ENCODE assay signal across 21 cellular contexts in genomic region chr7:7688310-7688709, GRCh38. TPM values are rescaled to one million over a fixed set of nuclear protein-coding genes. Genes with fewer than 3 reads are reported as not detected.
DNase-seq lines count a peak whose midpoint lies in the region; ATAC-seq and TF ChIP-seq lines count a peak whose summit lies in the region.
"Had no signal": no experiment of that assay in that cellular context is flagged by ENCODE, and none has a peak within 500 bp of the region (broad histone marks: within the 10 kb centered on the region; RNA-seq: fewer than 3 reads in every experiment).

No MANE protein-coding gene starts in this region.

- BruUV-seq in PC-9 (replicated peaks; lab: Mats Ljungman, UMichigan), result no TSS peak

- no peak overlapping the region for H4K91ac ChIP-seq in mesenchymal stem cell (ENCODE audit: low read length)

- H3K9ac ChIP-seq in mesenchymal stem cell (ENCODE audit: low read length) (peak overlapping the region; percentile 62), subcutaneous abdominal adipose tissue (ENCODE audit: low read length in 5 of 5) (peak overlapping the region in 3 of 5 donors; percentile 62 to 78 (median 62))

- H2BK12ac ChIP-seq in mesenchymal stem cell (ENCODE audit: low read length in 2 of 2), result no peak overlapping the region

- H2BK5ac ChIP-seq in mesenchymal stem cell (ENCODE audit: low read depth, low read length, poor library complexity, severe bottlenecking), result no peak overlapping the region

- no peaks in the 10 kb centered on the region for H3K4me1 ChIP-seq in mesenchymal stem cell (ENCODE audit: control insufficient read depth, insufficient read depth, low read depth, low read length)
- peaks cover 0 to 23% (median 10%) of the 10 kb centered on the region in 5 donors for H3K4me1 ChIP-seq in subcutaneous abdominal adipose tissue (ENCODE audit: control insufficient read depth in 5 of 5, insufficient read depth in 5 of 5, low read length in 5 of 5)
- H3K4me1 ChIP-seq in PC-9 (replicated peaks; ENCODE audit: insufficient read depth), result peaks cover 4% of the 10 kb centered on the region
- H3K4me1 ChIP-seq in CD8-positive, alpha-beta memory T cell (ENCODE audit: insufficient read depth, low read length), result peaks cover 5% of the 10 kb centered on the region
- H3K4me1 ChIP-seq: HAP-1 had no signal

- CTCF ChIA-PET in activated B cell treated with CpG ODN at 0.5 μM for 24 hours (lab: Charles Lee), result interaction anchor here (1.0 to 1.9 kb wide), 3 partner anchors 10 to 502 kb away, joined by 3 to 8 read pairs (median 3); no protein-coding TSS in a partner anchor
- CTCF ChIA-PET in PC-9 (lab: Charles Lee), result no interaction called here
- CTCF ChIA-PET in CD8-positive, alpha-beta memory T cell (lab: Charles Lee), result interaction anchor here (1.3 kb wide), 1 partner anchor 22 kb away, joined by 3 read pairs; no protein-coding TSS in a partner anchor

- H3K4me3 ChIP-seq in mesenchymal stem cell (ENCODE audit: insufficient read depth in 1 of 2, low read depth in 1 of 2, low read length in 2 of 2) (peak overlapping the region in 1 of 2 experiments; percentile 58), subcutaneous abdominal adipose tissue (ENCODE audit: low read depth in 1 of 5, low read length in 5 of 5) (peak overlapping the region; percentile 3 to 54 (median 45)), PC-9 (no peak overlapping the region)
- no peak overlapping the region for H3K4me3 ChIP-seq in CD8-positive, alpha-beta memory T cell (ENCODE audit: low read length)
- H3K4me3 ChIP-seq: HAP-1, hepatocyte, SJSA1 had no signal

- H3K4me1 Mint-ChIP-seq in activated B cell treated with CpG ODN at 0.5 μM for 24 hours, result peaks cover 21% of the 10 kb centered on the region
- H3K4me1 Mint-ChIP-seq in CD8-positive, alpha-beta memory T cell, result peaks cover 15 to 29% (median 17%) of the 10 kb centered on the region in 3 donors

- H2AFZ ChIP-seq in mesenchymal stem cell (ENCODE audit: low read depth, low read length) (no peak overlapping the region), PC-9 (no peak overlapping the region)
- H2AFZ ChIP-seq: hepatocyte had no signal

- H3K18ac ChIP-seq in mesenchymal stem cell (ENCODE audit: low read depth in 1 of 2, low read length in 2 of 2), result no peak overlapping the region

- no peak overlapping the region for H2BK120ac ChIP-seq in mesenchymal stem cell (ENCODE audit: low read depth, low read length)

- ATAC-seq in GM18511 (IDR thresholded peaks at IDR 0.05; ENCODE audit: unreplicated experiment) (peak; percentile 46), activated B cell treated with CpG ODN at 0.5 μM for 24 hours (ENCODE audit: low read depth) (no peak), HG03571 (IDR thresholded peaks at IDR 0.05; ENCODE audit: unreplicated experiment) (no peak)
- ATAC-seq: CD8-positive, alpha-beta T cell; natural killer cell had no signal

- H3K14ac ChIP-seq in mesenchymal stem cell (ENCODE audit: low read length in 2 of 2), result no peak overlapping the region

- H3K36me3 Mint-ChIP-seq in activated B cell treated with CpG ODN at 0.5 μM for 24 hours (ENCODE audit: low read depth), result peaks cover 11% of the 10 kb centered on the region
- peaks cover 0 to 11% (median 8%) of the 10 kb centered on the region in 3 donors for H3K36me3 Mint-ChIP-seq in CD8-positive, alpha-beta memory T cell
- H3K36me3 Mint-ChIP-seq: natural killer cell had no signal

- no peaks in the 10 kb centered on the region for H3K9me2 ChIP-seq in PC-9 (ENCODE audit: insufficient read depth)

- no peak overlapping the region for H3K4ac ChIP-seq in mesenchymal stem cell (ENCODE audit: low read depth in 1 of 2, low read length in 2 of 2)

- H3K27ac ChIP-seq in mesenchymal stem cell (ENCODE audit: low read length, poor library complexity, severe bottlenecking) (no peak overlapping the region), subcutaneous abdominal adipose tissue (ENCODE audit: low read depth, low read length) (peak overlapping the region; percentile 8), PC-9 (no peak overlapping the region)
- no peak overlapping the region for H3K27ac ChIP-seq in CD8-positive, alpha-beta memory T cell (ENCODE audit: low read depth, low read length)
- H3K27ac ChIP-seq: hepatocyte, SJSA1 had no signal

- TF ChIP-seq CTCF in activated B cell treated with CpG ODN at 0.5 μM for 24 hours (IDR thresholded peaks at IDR 0.05), result no peak
- TF ChIP-seq CTCF in PC-9 (conservative IDR thresholded peaks at IDR 0.05), result no peak

- H3K4me2 ChIP-seq in mesenchymal stem cell (ENCODE audit: low read length, poor library complexity, severe bottlenecking) (no peak overlapping the region), PC-9 (no peak overlapping the region)
- H3K4me2 ChIP-seq: hepatocyte had no signal

- no peaks in the 10 kb centered on the region for H3K27me3 Mint-ChIP-seq in activated B cell treated with CpG ODN at 0.5 μM for 24 hours
- H3K27me3 Mint-ChIP-seq in CD8-positive, alpha-beta memory T cell, result no peaks in the 10 kb centered on the region

- H3K9me3 ChIP-seq in mesenchymal stem cell (ENCODE audit: control insufficient read depth, low read length) (no peaks in the 10 kb centered on the region), subcutaneous abdominal adipose tissue (ENCODE audit: control insufficient read depth in 5 of 5, low read length in 5 of 5) (no peaks in the 10 kb centered on the region), PC-9 (ENCODE audit: insufficient read depth, low read depth) (peaks cover 4% of the 10 kb centered on the region; the same call in 1 of the 2 replicates)
- H3K9me3 ChIP-seq in CD8-positive, alpha-beta memory T cell (ENCODE audit: low read length), result no peaks in the 10 kb centered on the region
- H3K9me3 ChIP-seq: HAP-1, SJSA1 had no signal

- no peaks in the 10 kb centered on the region for H3K27me3 ChIP-seq in mesenchymal stem cell (ENCODE audit: control insufficient read depth in 1 of 2, insufficient read depth in 1 of 2, low read length in 2 of 2)
- no peaks in the 10 kb centered on the region for H3K27me3 ChIP-seq in subcutaneous abdominal adipose tissue (ENCODE audit: control insufficient read depth in 5 of 5, insufficient read depth in 4 of 5, low read length in 5 of 5)
- no peaks in the 10 kb centered on the region for H3K27me3 ChIP-seq in PC-9 (ENCODE audit: insufficient read depth, low read depth)
- no peaks in the 10 kb centered on the region for H3K27me3 ChIP-seq in CD8-positive, alpha-beta memory T cell (ENCODE audit: insufficient read depth, low read length, poor library complexity, severe bottlenecking)
- H3K27me3 ChIP-seq: hepatocyte, SJSA1 had no signal

- H2AK5ac ChIP-seq in mesenchymal stem cell (ENCODE audit: low read length, severe bottlenecking), result no peak overlapping the region

- intact Hi-C loops in activated B cell treated with CpG ODN at 0.5 μM for 24 hours (cut with micrococcal nuclease), result no loop called here
- intact Hi-C loops in PC-9 (cut with micrococcal nuclease; ENCODE audit: unreplicated experiment), result no loop called here

- DNase-seq in activated B cell treated with CpG ODN at 0.5 μM for 24 hours (no peak), mesenchymal stem cell (no peak), PC-9 (no peak)
- no peak for DNase-seq in CD8-positive, alpha-beta memory T cell
- DNase-seq: activated effector memory CD4-positive, alpha-beta T cell treated with Interleukin-2 at 50 U/mL for 16 hours; CD8-positive, alpha-beta T cell; DMS79; KBM-7; mesendoderm; MV-4-11; natural killer cell; NCI-H1694 treated with DMSO at 0.1 percent for 48 hours; NCI-H345; small intestine; stimulated activated CD4-positive, alpha-beta T cell treated with anti-CD3 and anti-CD28 coated beads, Interleukin-4, amount 100 ng/mL, for 1 hour had no signal

- no peak overlapping the region for H3K4me3 Mint-ChIP-seq in activated B cell treated with CpG ODN at 0.5 μM for 24 hours
- H3K4me3 Mint-ChIP-seq in CD8-positive, alpha-beta memory T cell, result no peak overlapping the region
- H3K4me3 Mint-ChIP-seq: CD8-positive, alpha-beta T cell; natural killer cell had no signal

- H3K36me3 ChIP-seq in mesenchymal stem cell (ENCODE audit: control insufficient read depth in 1 of 2, insufficient read depth in 2 of 2, low read depth in 1 of 2, low read length in 2 of 2), result no peaks in the 10 kb centered on the region
- H3K36me3 ChIP-seq in subcutaneous abdominal adipose tissue (ENCODE audit: control insufficient read depth in 5 of 5, insufficient read depth in 5 of 5, low read length in 5 of 5), result no peaks in the 10 kb centered on the region
- no peaks in the 10 kb centered on the region for H3K36me3 ChIP-seq in PC-9 (ENCODE audit: low read depth)
- no peaks in the 10 kb centered on the region for H3K36me3 ChIP-seq in CD8-positive, alpha-beta memory T cell (ENCODE audit: insufficient read depth, low read length)
- H3K36me3 ChIP-seq: HAP-1, SJSA1 had no signal

- H4K8ac ChIP-seq in mesenchymal stem cell (ENCODE audit: low read length), result no peak overlapping the region

- no peak overlapping the region for H3K23ac ChIP-seq in mesenchymal stem cell (ENCODE audit: low read length in 2 of 2)

- H3K9me3 Mint-ChIP-seq in activated B cell treated with CpG ODN at 0.5 μM for 24 hours, result no peaks in the 10 kb centered on the region
- no peaks in the 10 kb centered on the region for H3K9me3 Mint-ChIP-seq in CD8-positive, alpha-beta memory T cell
- H3K9me3 Mint-ChIP-seq: CD8-positive, alpha-beta T cell; natural killer cell had no signal

- H2BK15ac ChIP-seq in mesenchymal stem cell (ENCODE audit: low read depth, poor library complexity, severe bottlenecking), result no peak overlapping the region

- H3K79me1 ChIP-seq in mesenchymal stem cell (replicated peaks; ENCODE audit: low read length, poor library complexity, severe bottlenecking), result peaks cover 8% of the 10 kb centered on the region

- peak overlapping the region; percentile 25 for H3K27ac Mint-ChIP-seq in activated B cell treated with CpG ODN at 0.5 μM for 24 hours
- H3K27ac Mint-ChIP-seq in CD8-positive, alpha-beta memory T cell, result no peak overlapping the region
- H3K27ac Mint-ChIP-seq: CD8-positive, alpha-beta T cell had no signal

- POLR2A ChIA-PET in activated B cell treated with CpG ODN at 0.5 μM for 24 hours (lab: Charles Lee) (interaction anchor here (1.0 kb wide), 1 partner anchor 31 kb away, joined by 3 read pairs; no protein-coding TSS in a partner anchor), PC-9 (lab: Charles Lee; ENCODE audit: unreplicated experiment) (no interaction called here)
- POLR2A ChIA-PET in CD8-positive, alpha-beta memory T cell (lab: Charles Lee), result no interaction called here

- H3K79me2 ChIP-seq in PC-9 (ENCODE audit: low read depth), result 0 out of 2 replicates have a peak, but pooled peaks cover 6% of the 10 kb centered on the region

- no peaks in the 10 kb centered on the region for H4K20me1 ChIP-seq in PC-9 (ENCODE audit: insufficient read depth)

- no peaks in the 10 kb centered on the region for H3F3A ChIP-seq in PC-9 (ENCODE audit: insufficient read depth, low read depth)

- 74% methylated on average over 4 of the region's 6 CpGs for WGBS in mesenchymal stem cell

RNA-seq across cellular contexts. Expression of gene RPA3, which starts 30.1 kb away (rescaled TPM):
- 64.9 and 83.2 TPM in 2 replicates for total RNA-seq in activated B cell treated with CpG ODN at 0.5 μM for 24 hours
- 20.8 TPM for polyA plus RNA-seq in mesenchymal stem cell (2013, experiment 1 of 2)
- 20.8 TPM for polyA plus RNA-seq in mesenchymal stem cell (2013, experiment 2 of 2)
- 147 and 166 TPM in 2 replicates for total RNA-seq in PC-9 (2021)
- 100 to 1,000 TPM; 145 to 149 TPM for total RNA-seq in CD8-positive, alpha-beta memory T cell
- polyA plus RNA-seq in CD8-positive, alpha-beta memory T cell, result 94.9 TPM

RNA-seq across cellular contexts. Expression of gene UMAD1, which starts 47.8 kb away (rescaled TPM):
- total RNA-seq in activated B cell treated with CpG ODN at 0.5 μM for 24 hours, result 13.9 and 15.4 TPM in 2 replicates
- polyA plus RNA-seq in mesenchymal stem cell (2013, experiment 1 of 2), result 14.9 TPM
- polyA plus RNA-seq in mesenchymal stem cell (2013, experiment 2 of 2), result 14.5 TPM
- total RNA-seq in PC-9 (2021), result 15.5 and 20.5 TPM in 2 replicates
- total RNA-seq in CD8-positive, alpha-beta memory T cell, result 10 to 100 TPM; 13.5 to 14.8 TPM
- polyA plus RNA-seq in CD8-positive, alpha-beta memory T cell, result 27.4 TPM

Comparison
In these comparisons a context has a peak if more than half of its experiments do, and no peak if none do; other contexts are left out.
1. H3K4me3 ChIP-seq: peak in subcutaneous abdominal adipose tissue (5 of 5); none in PC-9 (single experiment) and CD8-positive, alpha-beta memory T cell (single experiment).